Comparison of ENCODE assay signal across 15 cellular contexts in genomic region chr19:30374791-30375650, GRCh38. TPM values are rescaled to one million over a fixed set of nuclear protein-coding genes. Genes with fewer than 3 reads are reported as not detected.
DNase-seq lines count a peak whose midpoint lies in the region; ATAC-seq, FAIRE-seq and TF ChIP-seq lines count a peak whose summit lies in the region.
"Had no signal": no experiment of that assay in that cellular context is flagged by ENCODE, and none has a peak within 500 bp of the region (broad histone marks: within the 10 kb centered on the region; RNA-seq: fewer than 3 reads in every experiment).

No MANE protein-coding gene starts in this region.

- DNase-seq in stimulated activated naive CD8-positive, alpha-beta T cell treated with anti-CD3 and anti-CD28 coated beads, Interleukin-15, amount 100 ng/mL, for 72 hours, result no peak
- DNase-seq in stimulated activated naive CD8-positive, alpha-beta T cell treated with anti-CD3 and anti-CD28 coated beads, Interleukin-15, Interleukin-2, amounts not matched to agents 100 U/mL and 50 U/mL, for 24 hours, result no peak
- DNase-seq in H1 (ENCODE audit: low read depth in 1 of 2, low spot score in 2 of 2), result peak in 1 of 2 experiments; percentile 67
- no peak for DNase-seq in stimulated activated CD4-positive, alpha-beta T cell treated with anti-CD3 and anti-CD28 coated beads, Interleukin-12 subunit alpha, Interleukin-12 subunit beta, amount 100 ng/mL, for 4 hours
- no peak for DNase-seq in H54 (ENCODE audit: insufficient read length, low spot score)
- no peak for DNase-seq in dermis blood vessel endothelial cell
- DNase-seq: activated T-cell treated with anti-CD3 and anti-CD28 coated beads for 4 hours, colonic mucosa, NCI-H524 treated with DMSO at 0.1 percent for 48 hours had no signal

- H3K9ac ChIP-seq in H1 (replicated peaks in 1 of 4; ENCODE audit: extremely low read depth in 1 of 4, low read depth in 3 of 4, low read length in 3 of 4) (peak overlapping the region in 1 of 4 experiments; percentile 24; a peak in 2 of 7 replicates), neural cell (ENCODE audit: low read length) (peak overlapping the region; percentile 66)
- H3K9ac ChIP-seq: KMS-11 had no signal

- H3K18ac ChIP-seq in H1 (ENCODE audit: extremely low read depth, low read length), result peak overlapping the region; percentile 32; the same call in 1 of the 2 replicates

- H4K8ac ChIP-seq in H1 (ENCODE audit: extremely low read depth, insufficient read depth, low read length), result peak overlapping the region; percentile 71; the same call in 1 of the 2 replicates

- no peak overlapping the region for H3K27ac Mint-ChIP-seq in stimulated activated naive CD8-positive, alpha-beta T cell treated with anti-CD3 and anti-CD28 coated beads, Interleukin-15, amount 100 ng/mL, for 72 hours
- H3K27ac Mint-ChIP-seq: T-helper 2 cell treated with Interferon-gamma antibody and Interleukin-4, amounts not matched to agents 5 μg/mL and 100 μg/mL, for 36 hours had no signal

- TF ChIP-seq RAD21 in H1 (IDR thresholded peaks at IDR 0.05 in 1 of 2, conservative IDR thresholded peaks at IDR 0.05 in 1 of 2; ENCODE audit: low read depth in 2 of 2, low read length in 2 of 2) (no peak; a peak in 1 of 4 replicates), neural cell (conservative IDR thresholded peaks at IDR 0.05) (peak; percentile 34)

- H4K20me1 ChIP-seq in H1 (replicated peaks in 1 of 2; ENCODE audit: control insufficient read depth in 1 of 2, insufficient read depth in 2 of 2, low read length in 2 of 2), result peaks cover 0 to 5% of the 10 kb centered on the region in 2 experiments
- no peaks in the 10 kb centered on the region for H4K20me1 ChIP-seq in neural cell (ENCODE audit: insufficient read depth)

- H3K9me3 ChIP-seq in H1 (ENCODE audit: insufficient read depth in 2 of 2, low read depth in 1 of 2, low read length in 1 of 2) (no peaks in the 10 kb centered on the region), neural cell (ENCODE audit: low read length) (no peaks in the 10 kb centered on the region)
- H3K9me3 ChIP-seq: colonic mucosa had no signal

- H3K9me3 Mint-ChIP-seq in stimulated activated naive CD8-positive, alpha-beta T cell treated with anti-CD3 and anti-CD28 coated beads, Interleukin-15, amount 100 ng/mL, for 72 hours, result no peaks in the 10 kb centered on the region
- H3K9me3 Mint-ChIP-seq: T-helper 2 cell treated with Interferon-gamma antibody and Interleukin-4, amounts not matched to agents 5 μg/mL and 100 μg/mL, for 36 hours had no signal

- H3K4me3 Mint-ChIP-seq in stimulated activated naive CD8-positive, alpha-beta T cell treated with anti-CD3 and anti-CD28 coated beads, Interleukin-15, amount 100 ng/mL, for 72 hours, result no peak overlapping the region
- H3K4me3 Mint-ChIP-seq: T-helper 2 cell treated with Interferon-gamma antibody and Interleukin-4, amounts not matched to agents 5 μg/mL and 100 μg/mL, for 36 hours had no signal

- H2BK15ac ChIP-seq in H1 (ENCODE audit: low read length), result peak overlapping the region; percentile 100

- TF ChIP-seq POLR2A in H1 (IDR thresholded peaks at IDR 0.05; ENCODE audit: control extremely low read depth in 1 of 2, low read depth in 2 of 2, low read length in 2 of 2), result peak in 1 of 2 experiments; percentile 19; a peak in 1 of 3 replicates
- TF ChIP-seq POLR2A in H54 (IDR thresholded peaks at IDR 0.05; ENCODE audit: low read depth, low read length), result no peak

- peak overlapping the region; percentile 38 to 62 (median 47) for H3K4me3 ChIP-seq in H1 (ENCODE audit: extremely low read depth in 1 of 4, insufficient read depth in 2 of 4, low read depth in 3 of 4, low read length in 4 of 4)
- peak overlapping the region; percentile 65 for H3K4me3 ChIP-seq in neural cell (ENCODE audit: low read length)
- H3K4me3 ChIP-seq: colonic mucosa had no signal

- H3K79me2 ChIP-seq in H1 (ENCODE audit: control insufficient read depth in 1 of 2, insufficient read depth in 2 of 2, low read length in 2 of 2) (no peaks in the 10 kb centered on the region), neural cell (replicated peaks; ENCODE audit: insufficient read depth, low read length) (no peaks in the 10 kb centered on the region)

- no peak overlapping the region for H3K23ac ChIP-seq in H1 (ENCODE audit: insufficient read length)

- peak overlapping the region; percentile 99 for H2BK20ac ChIP-seq in H1 (ENCODE audit: low read length)

- peaks cover 8 to 21% (median 13%) of the 10 kb centered on the region in 4 experiments for H3K4me1 ChIP-seq in H1 (replicated peaks in 1 of 4; ENCODE audit: control insufficient read depth in 3 of 4, insufficient read depth in 4 of 4, low read length in 3 of 4)
- H3K4me1 ChIP-seq: colonic mucosa had no signal

- H3K14ac ChIP-seq in H1 (ENCODE audit: insufficient read length), result no peak overlapping the region

- FAIRE-seq in H1 (lab: Jason Lieb, UNC) (no peak), H54 (lab: Jason Lieb, UNC) (no peak)

- no peak for TF ChIP-seq CTCF in H1 (IDR thresholded peaks at IDR 0.05; ENCODE audit: control extremely low read depth in 1 of 3, insufficient read depth in 1 of 3, low read depth in 1 of 3, low read length in 3 of 3)
- TF ChIP-seq CTCF in neural cell (IDR thresholded peaks at IDR 0.05; ENCODE audit: poor library complexity, severe bottlenecking), result peak; percentile 31

- H2AFZ ChIP-seq in H1 (ENCODE audit: low read length), result peak overlapping the region; percentile 45; the same call in 1 of the 2 replicates
- H2AFZ ChIP-seq in neural cell (ENCODE audit: low read depth, low read length), result no peak overlapping the region

- H3K4me2 ChIP-seq in H1 (ENCODE audit: insufficient read depth in 1 of 2, low read depth in 2 of 2, low read length in 2 of 2) (peak overlapping the region; percentile 74 to 81), neural cell (ENCODE audit: low read length) (peak overlapping the region; percentile 39)
- H3K4me2 ChIP-seq: KMS-11 had no signal

- H2BK12ac ChIP-seq in H1 (ENCODE audit: low read depth, low read length), result peak overlapping the region; percentile 100

- ATAC-seq in stimulated activated naive CD8-positive, alpha-beta T cell treated with anti-CD3 and anti-CD28 coated beads, Interleukin-15, amount 100 ng/mL, for 72 hours, result peak; percentile 46
- ATAC-seq in stimulated activated naive CD8-positive, alpha-beta T cell treated with anti-CD3 and anti-CD28 coated beads, Interleukin-15, Interleukin-2, amounts not matched to agents 100 U/mL and 50 U/mL, for 24 hours, result no peak
- ATAC-seq in GM21737 (IDR thresholded peaks at IDR 0.05; ENCODE audit: unreplicated experiment), result no peak

- H3K4ac ChIP-seq in H1 (replicated peaks; ENCODE audit: insufficient read length, low read depth, low read length), result peak overlapping the region; percentile 79

- H3K56ac ChIP-seq in H1 (replicated peaks; ENCODE audit: insufficient read length, low read depth, low read length), result no peak overlapping the region

- H3K27ac ChIP-seq in H1 (ENCODE audit: low read depth, low read length), result no peak overlapping the region
- no peak overlapping the region for H3K27ac ChIP-seq in neural cell (ENCODE audit: low read length)
- H3K27ac ChIP-seq: colonic mucosa, KMS-11 had no signal

- peaks cover 41% of the 10 kb centered on the region for H3K27me3 Mint-ChIP-seq in stimulated activated naive CD8-positive, alpha-beta T cell treated with anti-CD3 and anti-CD28 coated beads, Interleukin-15, amount 100 ng/mL, for 72 hours

- no peaks in the 10 kb centered on the region for H3K9me2 ChIP-seq in neural cell (ENCODE audit: insufficient read depth, low read length)

- no peak overlapping the region for H4K5ac ChIP-seq in H1 (ENCODE audit: insufficient read length, low read depth, low read length)

- H2BK120ac ChIP-seq in H1 (replicated peaks; ENCODE audit: low read depth, low read length), result peak overlapping the region; percentile 7

- H3K79me1 ChIP-seq in H1 (ENCODE audit: low read depth, low read length), result no peaks in the 10 kb centered on the region

- peaks cover 3 to 13% (median 9%) of the 10 kb centered on the region in 4 experiments for H3K27me3 ChIP-seq in H1 (replicated peaks in 1 of 4; ENCODE audit: control insufficient read depth in 3 of 4, extremely low read depth in 1 of 4, insufficient read depth in 3 of 4, low read length in 3 of 4)
- H3K27me3 ChIP-seq in neural cell (ENCODE audit: insufficient read depth, low read depth, low read length), result peaks cover 22% of the 10 kb centered on the region

- peak overlapping the region; percentile 14 for H4K91ac ChIP-seq in H1 (replicated peaks; ENCODE audit: insufficient read length, low read length)

- POLR2A ChIA-PET in H1 (lab: Charles Lee; ENCODE audit: partially characterized antibody), result interaction anchor here (0.9 to 1.0 kb wide), 3 partner anchors 9 to 23 kb away, joined by 3 read pairs; no protein-coding TSS in a partner anchor

- H3K23me2 ChIP-seq in H1 (ENCODE audit: low read depth, low read length), result peaks cover 8% of the 10 kb centered on the region; the same call in 1 of the 2 replicates

- H2BK5ac ChIP-seq in H1 (ENCODE audit: low read depth, low read length), result peak overlapping the region; percentile 75; the same call in 1 of the 2 replicates

- 1% methylated on average over 59 of the region's 101 CpGs; no CpG with 5 or more reads in 1 of the 2 experiments for WGBS in H1 (ENCODE audit: extremely low coverage in 1 of 2, insufficient coverage in 1 of 2, insufficient read length in 1 of 2, insufficient replicate concordance in 2 of 2, low coverage in 1 of 2, low lambda C conversion rate in 2 of 2, missing lambda C conversion rate in 1 of 2), 2 experiments

- H3K36me3 ChIP-seq in H1 (ENCODE audit: control insufficient read depth in 2 of 4, insufficient read depth in 4 of 4, low read length in 3 of 4) (no peaks in the 10 kb centered on the region), neural cell (ENCODE audit: insufficient read depth, low read length) (no peaks in the 10 kb centered on the region)
- H3K36me3 ChIP-seq: colonic mucosa had no signal

- H2AK5ac ChIP-seq in H1 (ENCODE audit: low read depth, low read length), result peak overlapping the region; percentile 100; the same call in 1 of the 2 replicates

- CTCF ChIA-PET in H1 (lab: Charles Lee; ENCODE audit: partially characterized antibody), result interaction anchor here (0.7 kb wide), 1 partner anchor 14 kb away, joined by 3 read pairs; no protein-coding TSS in a partner anchor

- no peak for TF ChIP-seq EP300 in H1 (IDR thresholded peaks at IDR 0.05; ENCODE audit: borderline replicate concordance in 1 of 2, low read depth in 2 of 2, low read length in 2 of 2)
- TF ChIP-seq EP300 in neural cell (conservative IDR thresholded peaks at IDR 0.05; ENCODE audit: poor library complexity, severe bottlenecking), result no peak

- no peaks in the 10 kb centered on the region for H3F3A ChIP-seq in neural cell (ENCODE audit: insufficient read depth, low read length, poor library complexity, severe bottlenecking)

- no peaks in the 10 kb centered on the region for H3K4me1 Mint-ChIP-seq in stimulated activated naive CD8-positive, alpha-beta T cell treated with anti-CD3 and anti-CD28 coated beads, Interleukin-15, amount 100 ng/mL, for 72 hours

RNA-seq across cellular contexts. Expression of gene ZNF536, which starts 2.8 kb away (rescaled TPM):
- 0.09 and 0.33 TPM in 2 replicates for total RNA-seq in H1 (2021; fragmentation: NEBNext Ultra II Directional; extraction: Animal tissue kit (Norgen Biotek cat#: 25700))
- polyA plus RNA-seq in H1 (2011; rRNA removed) (0.06 and 0.11 TPM in 2 replicates), neural cell (13.3 and 13.9 TPM in 2 replicates)
- 0.08 TPM for polyA plus RNA-seq in H1 (2011; cell fraction: cytosol; rRNA removed)
- 0.21 TPM for polyA plus RNA-seq in H1 (2011; cell fraction: nucleus; rRNA removed)
- 0.06 to 0.28 TPM (median 0.08 TPM) in 4 replicates for polyA plus RNA-seq in H1 (2012, experiment 1 of 2)
- 0.05 TPM for polyA plus RNA-seq in H1 (2012, experiment 2 of 2)
- 0.02 TPM for polyA plus RNA-seq in H1 (2013, experiment 1 of 2)
- polyA plus RNA-seq in H1 (2013, experiment 2 of 2), result 0.04 TPM
- polyA minus RNA-seq in H1 (2011; rRNA and poly(A)+ RNA removed), result 0.19 and 0.29 TPM in 2 replicates
- not detected for polyA minus RNA-seq in H1 (2011; cell fraction: cytosol; rRNA and poly(A)+ RNA removed)
- polyA minus RNA-seq in H1 (2011; cell fraction: nucleus; rRNA and poly(A)+ RNA removed), result 0.40 TPM
- polyA minus RNA-seq in neural cell, result 53.9 and 59.2 TPM in 2 replicates
- under 0.01 TPM in 1 of 2 replicates, not detected in the other for total RNA-seq in dermis blood vessel endothelial cell
- total RNA-seq: pulmonary artery endothelial cell had no signal
- polyA plus RNA-seq: BJ had no signal
